Comparison of ENCODE assay signal across 8 cellular contexts in the genomic region with DNA sequence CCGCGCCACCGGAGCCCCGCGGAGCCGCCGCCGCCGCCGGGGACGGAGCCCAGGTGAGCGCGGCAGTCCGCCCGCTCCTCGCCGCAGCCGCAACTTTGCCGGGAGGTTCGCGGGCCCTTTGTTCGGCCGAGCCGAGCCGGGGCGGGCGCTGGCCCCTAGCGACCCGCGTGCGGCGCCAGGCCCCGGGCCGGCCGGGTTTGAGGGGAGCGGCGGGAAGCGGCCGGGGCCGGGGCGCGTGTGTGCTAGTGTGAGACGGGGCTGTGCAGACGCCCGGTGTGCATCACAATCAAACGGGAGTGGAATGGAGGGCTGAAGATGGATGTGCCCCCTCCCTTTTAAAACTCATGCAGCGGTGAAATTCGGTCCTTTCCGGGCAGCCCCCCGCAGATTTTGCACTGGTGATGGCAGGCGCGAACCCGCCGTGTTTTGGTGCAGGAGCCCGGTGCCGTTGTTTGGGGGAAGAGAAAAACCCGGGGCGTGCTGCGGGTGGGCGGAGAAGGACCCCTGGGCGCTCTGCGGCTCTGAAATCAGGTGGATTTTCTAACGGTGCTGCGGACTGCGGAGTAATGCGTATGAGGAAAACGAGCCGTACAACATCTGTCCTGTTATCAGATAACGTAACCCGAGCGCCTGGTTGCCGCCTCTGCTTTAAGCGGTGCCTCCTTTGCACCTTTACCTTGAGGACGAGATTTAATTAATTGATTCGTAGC. TPM values are rescaled to one million over a fixed set of nuclear protein-coding genes. Genes with fewer than 3 reads are reported as not detected.
DNase-seq lines count a peak whose midpoint lies in the region; ATAC-seq, FAIRE-seq and TF ChIP-seq lines count a peak whose summit lies in the region.

No MANE protein-coding gene starts in this region.

- TF ChIP-seq CTCF in pancreas (IDR thresholded peaks at IDR 0.05): no peak

- no peak overlapping the region for H3K27ac ChIP-seq in pancreas

- no peaks in the 10 kb centered on the region for H3K27me3 ChIP-seq in pancreas

- 1% methylated on average over 55 to 75 of the region's 75 CpGs for WGBS in pancreas, 2 donors

- H3K4me3 ChIP-seq in pancreas: peak overlapping the region; percentile 40 to 67 (median 56)

- peaks cover 4 to 23% (median 6%) of the 10 kb centered on the region in 3 donors for H3K4me1 ChIP-seq in pancreas

- DNase-seq in DMS79 treated with DMSO at 0.1 percent for 48 hours (lab: John Stamatoyannopoulos, UW) (peak; percentile 57), DMS79 (lab: John Stamatoyannopoulos, UW) (no peak), NCI-H1694 (lab: John Stamatoyannopoulos, UW) (peak; percentile 38), activated T-helper 1 cell treated with Interleukin-2 at 50 U/mL for 16 hours (ENCODE audit: low read depth) (peak; percentile 8), germinal center (ENCODE audit: low spot score) (peak; percentile 42), pancreas (peak in 5 of 6 donors; percentile 16 to 71 (median 48)), SW 1271 (lab: John Stamatoyannopoulos, UW) (no peak)

- intact Hi-C loops in pancreas (cut with DNase I): no loop called here

- ATAC-seq in pancreas (no peak), GM19035 (IDR thresholded peaks at IDR 0.05; ENCODE audit: unreplicated experiment) (no peak)

- no peaks in the 10 kb centered on the region for H3K9me3 ChIP-seq in pancreas

- H3K36me3 ChIP-seq in pancreas: no peaks in the 10 kb centered on the region

- no peak for FAIRE-seq in pancreas (lab: Jason Lieb, UNC)

RNA-seq across cellular contexts. Expression of a gene that starts 0.9 kb away (rescaled TPM):
- total RNA-seq in pancreas: 10 to 100 TPM in 3 of 6 donors, 1 to 10 TPM in 3; 7.0 to 15.5 (median 9.1) TPM
- polyA plus RNA-seq in pancreas: 1 to 10 TPM; 4.0 to 7.3 TPM

Comparison
In these comparisons a context has a peak if more than half of its experiments do, and no peak if none do; other contexts are left out.
1. DNase-seq: peak in DMS79 treated with DMSO at 0.1 percent for 48 hours (single experiment), NCI-H1694 (single experiment), activated T-helper 1 cell treated with Interleukin-2 at 50 U/mL for 16 hours (single experiment), germinal center (single experiment) and pancreas (5 of 6); none in DMS79 (single experiment) and SW 1271 (0 of 2).